In the genomic region with DNA sequence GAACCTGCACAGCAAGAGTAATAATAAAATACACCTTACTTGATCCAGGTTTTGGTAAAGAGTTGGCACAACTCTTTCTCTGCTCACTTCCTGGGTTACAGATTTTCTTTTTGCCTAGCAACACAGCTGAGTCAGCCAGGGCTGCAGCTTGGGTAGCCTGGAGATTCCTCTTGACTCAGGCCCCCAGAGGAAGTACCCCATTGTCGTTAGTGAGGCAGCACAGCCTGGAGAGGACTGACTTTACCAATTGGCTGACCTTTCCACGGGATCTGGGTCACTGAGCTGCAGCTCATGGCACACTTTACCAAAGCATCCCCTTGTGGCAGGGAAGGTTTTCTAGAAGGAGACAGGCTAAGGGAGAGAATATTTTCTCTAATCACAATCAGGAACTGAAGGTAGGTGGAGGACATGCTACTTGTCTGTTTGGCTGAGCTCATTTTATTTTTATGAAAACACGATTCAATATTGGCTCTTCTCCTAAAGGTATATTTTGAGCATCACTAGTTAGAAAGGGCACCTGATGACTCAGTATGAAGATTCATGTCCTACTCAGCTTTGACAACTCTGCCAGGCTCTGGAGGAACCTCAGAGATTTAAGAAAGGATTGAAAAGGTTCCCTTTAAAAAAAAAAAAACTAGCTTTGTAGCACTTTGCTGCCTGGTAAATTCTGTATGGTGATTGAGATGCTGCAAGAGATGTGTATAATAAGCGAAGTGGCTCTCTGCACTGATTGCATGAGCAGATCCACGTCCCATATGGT, we compare ENCODE assay signal across 15 cellular contexts.
DNase-seq lines count a peak whose midpoint lies in the region; ATAC-seq and TF ChIP-seq lines count a peak whose summit lies in the region.
"Had no signal": no experiment of that assay in that cellular context is flagged by ENCODE, and none has a peak within 500 bp of the region (broad histone marks: within the 10 kb centered on the region; RNA-seq: fewer than 3 reads in every experiment).

No MANE protein-coding gene starts in this region.

- no peaks in the 10 kb centered on the region for H3K9me3 Mint-ChIP-seq in neural progenitor cell
- no peaks in the 10 kb centered on the region for H3K9me3 Mint-ChIP-seq in activated T-cell treated with anti-CD3 and anti-CD28 coated beads, Interleukin-2, amount 50 U/mL, for 4 hours
- H3K9me3 Mint-ChIP-seq: type B pancreatic cell had no signal

- H3K4me3 ChIP-seq in choroid plexus epithelial cell (ENCODE audit: low read depth, low read length) (no peak overlapping the region), neural progenitor cell (no peak overlapping the region)
- H3K4me3 ChIP-seq: adrenal gland, coronary artery, pancreas had no signal

- no peak overlapping the region for H3K9ac ChIP-seq in neural progenitor cell

- no peaks in the 10 kb centered on the region for H3K36me3 Mint-ChIP-seq in neural progenitor cell
- H3K36me3 Mint-ChIP-seq in activated T-cell treated with anti-CD3 and anti-CD28 coated beads, Interleukin-2, amount 50 U/mL, for 4 hours (ENCODE audit: insufficient read depth) = no peaks in the 10 kb centered on the region
- H3K36me3 Mint-ChIP-seq: type B pancreatic cell had no signal

- H2AFZ ChIP-seq in neural progenitor cell (replicated peaks) = peak overlapping the region; percentile 4

- no peaks in the 10 kb centered on the region for H4K20me1 ChIP-seq in neural progenitor cell (ENCODE audit: low read depth)

- H3K27me3 Mint-ChIP-seq in neural progenitor cell (ENCODE audit: insufficient read depth, low read depth) = no peaks in the 10 kb centered on the region
- peaks cover 22% of the 10 kb centered on the region for H3K27me3 Mint-ChIP-seq in activated T-cell treated with anti-CD3 and anti-CD28 coated beads, Interleukin-2, amount 50 U/mL, for 4 hours (ENCODE audit: low read depth)

- H3K4me3 Mint-ChIP-seq in neural progenitor cell = no peak overlapping the region
- no peak overlapping the region for H3K4me3 Mint-ChIP-seq in activated T-cell treated with anti-CD3 and anti-CD28 coated beads, Interleukin-2, amount 50 U/mL, for 4 hours
- H3K4me3 Mint-ChIP-seq: type B pancreatic cell had no signal

- ATAC-seq in GM19397 (IDR thresholded peaks at IDR 0.05; ENCODE audit: unreplicated experiment) (no peak), HG02973 (IDR thresholded peaks at IDR 0.05; ENCODE audit: unreplicated experiment) (no peak)
- no peak for ATAC-seq in activated T-cell treated with anti-CD3 and anti-CD28 coated beads, Interleukin-2, amount 50 U/mL, for 4 hours

- peaks cover 28% of the 10 kb centered on the region for H3K4me1 Mint-ChIP-seq in neural progenitor cell
- no peaks in the 10 kb centered on the region for H3K4me1 Mint-ChIP-seq in activated T-cell treated with anti-CD3 and anti-CD28 coated beads, Interleukin-2, amount 50 U/mL, for 4 hours (ENCODE audit: low read depth)

- no peak overlapping the region for H3K27ac ChIP-seq in neural progenitor cell
- H3K27ac ChIP-seq: adrenal gland, coronary artery, pancreas had no signal

- no peaks in the 10 kb centered on the region for H3K27me3 ChIP-seq in neural progenitor cell
- H3K27me3 ChIP-seq: adrenal gland, pancreas had no signal

- no peaks in the 10 kb centered on the region for H3K79me2 ChIP-seq in neural progenitor cell (ENCODE audit: low read depth)

- TF ChIP-seq CTCF in choroid plexus epithelial cell (conservative IDR thresholded peaks at IDR 0.05; ENCODE audit: low read depth, low read length) (peak; percentile 19), neural progenitor cell (IDR thresholded peaks at IDR 0.05) (peak; percentile 6)

- no peak overlapping the region for H3K27ac Mint-ChIP-seq in neural progenitor cell
- H3K27ac Mint-ChIP-seq: type B pancreatic cell had no signal

- peaks cover 7% of the 10 kb centered on the region for H3K4me1 ChIP-seq in neural progenitor cell
- H3K4me1 ChIP-seq: pancreas had no signal

- H3K9me3 ChIP-seq in neural progenitor cell (ENCODE audit: low read depth) = no peaks in the 10 kb centered on the region
- H3K9me3 ChIP-seq: adrenal gland, pancreas had no signal

- DNase-seq in Caki2 (ENCODE audit: low read depth) (peak; percentile 30), LHCN-M2 (ENCODE audit: low read depth) (peak; percentile 29), choroid plexus epithelial cell (ENCODE audit: low read depth) (no peak), neural progenitor cell (ENCODE audit: low spot score) (peak; percentile 34)
- DNase-seq in stimulated activated naive CD4-positive, alpha-beta T cell treated with Interleukin-2 at 50 U/mL for 16 hours (lab: John Stamatoyannopoulos, UW) = no peak
- DNase-seq in activated T-cell treated with anti-CD3 and anti-CD28 coated beads, Interleukin-2, amount 50 U/mL, for 4 hours = no peak
- DNase-seq: AML-193, DMS79 treated with DMSO at 0.1 percent for 48 hours, NCI-H2227 treated with DMSO at 0.1 percent for 48 hours, pancreas had no signal

- H3K36me3 ChIP-seq in neural progenitor cell = no peaks in the 10 kb centered on the region
- H3K36me3 ChIP-seq: pancreas had no signal

- in situ Hi-C loops in Caki2 (cut with HindIII; ENCODE audit: low pct_unique_long_range_greater_than_20kb, low sequenced_read_pairs) = no loop called here

- H3F3A ChIP-seq in neural progenitor cell (ENCODE audit: low read depth) = no peaks in the 10 kb centered on the region

- no peak overlapping the region for H3K4me2 ChIP-seq in neural progenitor cell

Comparison
In these comparisons a context has a peak if more than half of its experiments do, and no peak if none do; other contexts are left out.
1. DNase-seq: peak in Caki2 (single experiment), LHCN-M2 (single experiment) and neural progenitor cell (single experiment); none in choroid plexus epithelial cell (single experiment), stimulated activated naive CD4-positive, alpha-beta T cell treated with Interleukin-2 at 50 U/mL for 16 hours (single experiment) and activated T-cell treated with anti-CD3 and anti-CD28 coated beads, Interleukin-2, amount 50 U/mL, for 4 hours (single experiment).